Comparison of ENCODE assay signal across 1 cellular context in genomic region chr9:653421-653820, GRCh38.
TF ChIP-seq lines count a peak whose summit lies in the region.

No MANE protein-coding gene starts in this region.

TF ChIP-seq in WTC11, 78 proteins besides CTCF, POLR2A, EP300 and RAD21 (continued from another document):
- TF ChIP-seq E2F5 (CRISPR knock-in tag; IDR thresholded peaks at IDR 0.05): no peak
- no peak for TF ChIP-seq USF1 (CRISPR knock-in tag; IDR thresholded peaks at IDR 0.05)
TF ChIP-seq in WTC11: peak in this region for 0.
